In the genomic region with DNA sequence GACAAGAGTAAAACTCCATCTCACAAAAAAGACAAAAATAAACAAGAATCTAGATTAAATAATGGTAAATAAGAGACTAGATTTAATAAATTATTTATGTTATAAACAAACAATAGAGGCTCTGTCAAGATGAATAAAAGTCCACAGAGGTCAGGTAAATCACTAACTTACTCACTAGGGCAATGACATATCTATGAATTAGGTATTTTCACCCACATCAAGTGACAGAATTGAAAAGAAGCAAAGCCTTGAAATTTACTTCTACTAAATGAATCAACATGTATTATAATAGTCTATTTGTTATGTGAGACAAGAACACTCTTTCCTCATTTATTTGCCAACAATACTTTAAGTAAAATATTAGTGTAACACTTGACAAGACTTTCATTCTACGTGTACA, we compare ENCODE assay signal across 13 cellular contexts.
"Had no signal": no experiment of that assay in that cellular context is flagged by ENCODE, and none has a peak within 500 bp of the region (broad histone marks: within the 10 kb centered on the region; RNA-seq: fewer than 3 reads in every experiment).

No MANE protein-coding gene starts in this region.

- H3K27ac Mint-ChIP-seq: progenitor cell of endocrine pancreas had no signal

- H3K36me3 ChIP-seq: lower lobe of right lung, thyroid gland, uterus had no signal

- H3K9me3 ChIP-seq: lower lobe of right lung, thyroid gland, uterus had no signal

- H3K4me1 ChIP-seq: uterus had no signal

- ATAC-seq: activated CD4-positive, alpha-beta T cell treated with anti-CD3 and anti-CD28 coated beads for 36 hours; right cardiac atrium had no signal

- H3K27me3 Mint-ChIP-seq: activated CD4-positive, alpha-beta T cell treated with anti-CD3 and anti-CD28 coated beads for 36 hours; activated naive CD8-positive, alpha-beta T cell; progenitor cell of endocrine pancreas had no signal

- H3K4me3 ChIP-seq: lower lobe of right lung, thyroid gland, uterus had no signal

- H3K4me3 Mint-ChIP-seq: activated CD4-positive, alpha-beta T cell treated with anti-CD3 and anti-CD28 coated beads for 36 hours; activated naive CD8-positive, alpha-beta T cell had no signal

- H3K27me3 ChIP-seq: thyroid gland, uterus had no signal

- DNase-seq: activated CD4-positive, alpha-beta T cell treated with anti-CD3 and anti-CD28 coated beads for 36 hours; activated CD8-positive, alpha-beta memory T cell treated with anti-CD3 and anti-CD28 coated beads for 24 hours; amygdala; hypothalamus; lower lobe of right lung; midbrain; occipital lobe; right cardiac atrium; small intestine; thyroid gland; uterus had no signal

- H3K27ac ChIP-seq: lower lobe of right lung had no signal
